In the genomic region with DNA sequence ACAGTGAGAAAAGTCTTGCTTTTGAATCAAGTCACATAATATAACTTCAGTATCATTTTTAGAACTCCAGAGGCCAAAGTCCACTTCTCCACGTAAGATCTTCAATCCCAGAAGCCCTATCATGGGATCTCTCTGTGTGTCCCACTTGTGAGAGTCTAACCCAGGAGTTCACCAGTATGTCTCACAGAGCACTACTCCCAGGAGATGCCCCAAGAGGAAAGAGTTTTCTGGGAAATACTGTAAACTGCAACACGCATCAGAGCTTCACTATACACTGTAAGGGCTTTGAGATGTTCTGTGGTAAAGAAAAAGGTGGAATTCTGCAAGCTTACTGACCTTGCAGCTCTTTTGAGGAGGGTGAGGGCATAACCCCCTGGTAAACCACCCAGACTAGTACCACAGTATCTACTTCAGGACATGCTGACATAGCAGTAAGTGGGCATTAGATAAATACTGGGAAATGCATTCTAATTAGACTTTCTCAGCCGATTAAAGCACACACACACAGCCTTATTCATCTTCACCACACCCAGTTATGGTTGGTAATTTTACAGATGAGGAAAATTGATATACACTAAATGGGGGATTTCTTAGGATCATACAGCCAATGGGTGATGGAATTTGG, we compare ENCODE assay signal across 1 cellular context.
TF ChIP-seq lines count a peak whose summit lies in the region.

No MANE protein-coding gene starts in this region.

TF ChIP-seq in GM12878, 131 proteins besides CTCF, POLR2A, EP300 and RAD21 (continued from another document):
- no peak for TF ChIP-seq EZH2 (IDR thresholded peaks at IDR 0.05; ENCODE audit: borderline replicate concordance, control insufficient read depth, low read depth, low read length)
- no peak for TF ChIP-seq CHD4 (IDR thresholded peaks at IDR 0.05)
- TF ChIP-seq, protein P1, sequence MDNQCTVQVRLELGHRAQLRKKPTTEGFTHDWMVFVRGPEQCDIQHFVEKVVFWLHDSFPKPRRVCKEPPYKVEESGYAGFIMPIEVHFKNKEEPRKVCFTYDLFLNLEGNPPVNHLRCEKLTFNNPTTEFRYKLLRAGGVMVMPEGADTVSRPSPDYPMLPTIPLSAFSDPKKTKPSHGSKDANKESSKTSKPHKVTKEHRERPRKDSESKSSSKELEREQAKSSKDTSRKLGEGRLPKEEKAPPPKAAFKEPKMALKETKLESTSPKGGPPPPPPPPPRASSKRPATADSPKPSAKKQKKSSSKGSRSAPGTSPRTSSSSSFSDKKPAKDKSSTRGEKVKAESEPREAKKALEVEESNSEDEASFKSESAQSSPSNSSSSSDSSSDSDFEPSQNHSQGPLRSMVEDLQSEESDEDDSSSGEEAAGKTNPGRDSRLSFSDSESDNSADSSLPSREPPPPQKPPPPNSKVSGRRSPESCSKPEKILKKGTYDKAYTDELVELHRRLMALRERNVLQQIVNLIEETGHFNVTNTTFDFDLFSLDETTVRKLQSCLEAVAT (IDR thresholded peaks at IDR 0.05): no peak
- TF ChIP-seq MTA2 (IDR thresholded peaks at IDR 0.05; ENCODE audit: low read depth): no peak
- no peak for TF ChIP-seq RFX5 (IDR thresholded peaks at IDR 0.05; ENCODE audit: low read depth, low read length)
